8 cellular contexts compared by ENCODE assay signal in genomic region chr15:65916664-65917406, GRCh38. TPM values are rescaled to one million over a fixed set of nuclear protein-coding genes. Genes with fewer than 3 reads are reported as not detected.
DNase-seq lines count a peak whose midpoint lies in the region; ATAC-seq and TF ChIP-seq lines count a peak whose summit lies in the region.

No MANE protein-coding gene starts in this region.

- intact Hi-C loops in left lung (cut with DNase I), result no loop called here

- H3K9me3 ChIP-seq in left lung, result no peaks in the 10 kb centered on the region

- H3K27ac ChIP-seq in left lung, result no peak overlapping the region

- H3K36me3 ChIP-seq in left lung, result peaks cover 0 to 16% of the 10 kb centered on the region in 2 donors

- peak; percentile 43 to 53 for TF ChIP-seq CTCF in left lung (IDR thresholded peaks at IDR 0.05)

- no peaks in the 10 kb centered on the region for H3K27me3 ChIP-seq in left lung

- H3K4me1 ChIP-seq in left lung, result no peaks in the 10 kb centered on the region

- peak; percentile 77 for DNase-seq in COLO668 (lab: John Stamatoyannopoulos, UW; ENCODE audit: unreplicated experiment)
- peak; percentile 67 for DNase-seq in RPMI8226
- peak; percentile 82 for DNase-seq in cerebellar cortex (ENCODE audit: low spot score)
- DNase-seq in left lung, result peak; percentile 57 to 83
- peak; percentile 8 for DNase-seq in stimulated activated CD8-positive, alpha-beta memory T cell treated with anti-CD3 and anti-CD28 coated beads, Interleukin-12 subunit alpha, Interleukin-12 subunit beta, amount 100 ng/mL, for 24 hours (ENCODE audit: extremely low read depth)
- DNase-seq in GF-D8 (lab: John Stamatoyannopoulos, UW), result no peak

- ATAC-seq in GM18858 (IDR thresholded peaks at IDR 0.05; ENCODE audit: unreplicated experiment) (peak; percentile 44), HG02981 (IDR thresholded peaks at IDR 0.05; ENCODE audit: unreplicated experiment) (peak; percentile 58), left lung (peak; percentile 97)

- H3K4me3 ChIP-seq in left lung, result no peak overlapping the region

RNA-seq across cellular contexts. Expression of gene RAB11A, which starts 47.5 kb away (rescaled TPM):
- 100 to 1,000 TPM; 215 to 217 TPM for total RNA-seq in left lung

Comparison
In these comparisons a context has a peak if more than half of its experiments do, and no peak if none do; other contexts are left out.
1. ATAC-seq: peak in every context shown above with its lines; median percentile 97 in left lung; 58 in HG02981; 44 in GM18858.